17 cellular contexts compared by ENCODE assay signal in genomic region chr2:19748073-19748375, GRCh38.
"Had no signal": no experiment of that assay in that cellular context is flagged by ENCODE, and none has a peak within 500 bp of the region (broad histone marks: within the 10 kb centered on the region; RNA-seq: fewer than 3 reads in every experiment).

No MANE protein-coding gene starts in this region.

- H3K27ac Mint-ChIP-seq: activated CD4-positive, alpha-beta T cell treated with anti-CD3 and anti-CD28 coated beads, Interleukin-2, amount 10 ng/mL, durations not matched to agents 7 days and 5 days; naive thymus-derived CD4-positive, alpha-beta T cell; T-helper 17 cell had no signal

- H3K36me3 ChIP-seq: breast epithelium, gastrocnemius medialis, heart left ventricle, neutrophil had no signal

- H3K4me3 ChIP-seq: breast epithelium, dorsolateral prefrontal cortex, gastrocnemius medialis, heart left ventricle, mucosa of descending colon had no signal

- H3K9me3 Mint-ChIP-seq: activated CD4-positive, alpha-beta T cell treated with anti-CD3 and anti-CD28 coated beads, Interleukin-2, amount 10 ng/mL, durations not matched to agents 7 days and 5 days had no signal

- H3K4me1 Mint-ChIP-seq: activated CD4-positive, alpha-beta T cell treated with anti-CD3 and anti-CD28 coated beads, Interleukin-2, amount 10 ng/mL, durations not matched to agents 7 days and 5 days had no signal

- ATAC-seq: left lobe of liver; mucosa of descending colon; naive thymus-derived CD4-positive, alpha-beta T cell; T-helper 17 cell had no signal

- H3K9me3 ChIP-seq: breast epithelium, gastrocnemius medialis, heart left ventricle, mucosa of descending colon, neutrophil had no signal

- H3K27ac ChIP-seq: breast epithelium, dorsolateral prefrontal cortex, neutrophil, parathyroid adenoma had no signal

- DNase-seq: activated CD4-positive, alpha-beta T cell treated with anti-CD3 and anti-CD28 coated beads, Interleukin-2, amount 10 ng/mL, durations not matched to agents 7 days and 5 days; activated naive CD4-positive, alpha-beta T cell; activated T-cell treated with anti-CD3 and anti-CD28 coated beads for 4 hours; dorsolateral prefrontal cortex; erythroblast; gastrocnemius medialis; heart left ventricle; mucosa of descending colon; naive thymus-derived CD4-positive, alpha-beta T cell; stimulated activated CD4-positive, alpha-beta T cell treated with anti-CD3 and anti-CD28 coated beads, Interleukin-15, amount 100 ng/mL, for 24 hours; stimulated activated CD4-positive, alpha-beta T cell treated with anti-CD3 and anti-CD28 coated beads, Interleukin-4, amount 100 ng/mL, for 1 hour; stimulated activated naive CD4-positive, alpha-beta T cell; T-helper 17 cell had no signal

- H3K4me1 ChIP-seq: breast epithelium, gastrocnemius medialis, parathyroid adenoma had no signal

- H3K27me3 ChIP-seq: breast epithelium, gastrocnemius medialis, heart left ventricle, neutrophil had no signal

- H3K36me3 Mint-ChIP-seq: naive thymus-derived CD4-positive, alpha-beta T cell had no signal

- H3K4me3 Mint-ChIP-seq: activated CD4-positive, alpha-beta T cell treated with anti-CD3 and anti-CD28 coated beads, Interleukin-2, amount 10 ng/mL, durations not matched to agents 7 days and 5 days; naive thymus-derived CD4-positive, alpha-beta T cell; T-helper 17 cell had no signal
